Comparison of ENCODE assay signal across 20 cellular contexts in genomic region chr3:105284876-105285275, GRCh38.
DNase-seq lines count a peak whose midpoint lies in the region; ATAC-seq and TF ChIP-seq lines count a peak whose summit lies in the region.
"Had no signal": no experiment of that assay in that cellular context is flagged by ENCODE, and none has a peak within 500 bp of the region (broad histone marks: within the 10 kb centered on the region; RNA-seq: fewer than 3 reads in every experiment).

No MANE protein-coding gene starts in this region.

- no peaks in the 10 kb centered on the region for H3K36me3 Mint-ChIP-seq in MCF 10A (ENCODE audit: insufficient read depth, unreplicated experiment)
- H3K36me3 Mint-ChIP-seq: CD14-positive monocyte had no signal

- peaks cover 4% of the 10 kb centered on the region for H3K4me1 Mint-ChIP-seq in MCF 10A (ENCODE audit: insufficient read depth, unreplicated experiment)
- H3K4me1 Mint-ChIP-seq: B cell, CD14-positive monocyte had no signal

- H3K79me2 ChIP-seq in mammary epithelial cell (ENCODE audit: insufficient read depth, low read length) (no peaks in the 10 kb centered on the region), PC-3 (ENCODE audit: low read length) (no peaks in the 10 kb centered on the region)

- no peaks in the 10 kb centered on the region for H3K9me2 ChIP-seq in PC-3 (replicated peaks; ENCODE audit: low read length)

- no peaks in the 10 kb centered on the region for H3F3A ChIP-seq in PC-3 (ENCODE audit: low read length, unreplicated experiment)

- no peaks in the 10 kb centered on the region for H3K4me1 ChIP-seq in mammary epithelial cell (ENCODE audit: insufficient read depth, low read length)
- 0 out of 2 replicates have a peak, but pooled peaks cover 6% of the 10 kb centered on the region for H3K4me1 ChIP-seq in PC-3 (ENCODE audit: insufficient read depth, low read length)
- H3K4me1 ChIP-seq: HAP-1 had no signal

- POLR2A ChIA-PET in MCF 10A (lab: Yijun Ruan, JAX) (no interaction called here), PC-3 (lab: Charles Lee; ENCODE audit: unreplicated experiment) (no interaction called here)

- intact Hi-C loops in mammary epithelial cell (cut with micrococcal nuclease) = no loop called here
- intact Hi-C loops in MCF 10A (cut with micrococcal nuclease) = no loop called here
- intact Hi-C loops in PC-3 (cut with micrococcal nuclease) = no loop called here

- no peak overlapping the region for H3K27ac Mint-ChIP-seq in MCF 10A (ENCODE audit: low read depth, unreplicated experiment)
- H3K27ac Mint-ChIP-seq: B cell, CD14-positive monocyte had no signal

- H3K27ac ChIP-seq in mammary epithelial cell (ENCODE audit: insufficient read depth, low read depth, low read length) (no peak overlapping the region), PC-3 (ENCODE audit: low read length) (no peak overlapping the region)

- no peaks in the 10 kb centered on the region for H3K9me3 ChIP-seq in mammary epithelial cell (replicated peaks; ENCODE audit: insufficient read depth, low read length)
- H3K9me3 ChIP-seq in PC-3 (ENCODE audit: low read length) = no peaks in the 10 kb centered on the region
- H3K9me3 ChIP-seq: HAP-1 had no signal

- dilution Hi-C loops in mammary epithelial cell (cut with HindIII; ENCODE audit: low sequenced_read_pairs) = no loop called here

- WGBS in mammary epithelial cell (ENCODE audit: low coverage, missing lambda C conversion rate) = 41% methylated on average over 2 of the region's 2 CpGs

- H3K4me2 ChIP-seq in mammary epithelial cell (ENCODE audit: insufficient read depth, low read depth, low read length) (no peak overlapping the region), PC-3 (ENCODE audit: low read length) (no peak overlapping the region)

- H3K9ac ChIP-seq in mammary epithelial cell (ENCODE audit: insufficient read depth, low read length) (no peak overlapping the region), PC-3 (ENCODE audit: low read length) (no peak overlapping the region)

- H3K27me3 Mint-ChIP-seq in MCF 10A (ENCODE audit: insufficient read depth, unreplicated experiment) = no peaks in the 10 kb centered on the region
- H3K27me3 Mint-ChIP-seq: B cell had no signal

- H3K4me3 ChIP-seq in mammary epithelial cell (replicated peaks in 1 of 3; ENCODE audit: insufficient read depth in 1 of 3, low read depth in 2 of 3, low read length in 3 of 3) (no peak overlapping the region), PC-3 (ENCODE audit: low read length) (no peak overlapping the region)
- H3K4me3 ChIP-seq: HAP-1 had no signal

- CTCF ChIA-PET in mammary epithelial cell (lab: Charles Lee; ENCODE audit: low non-redundant PET) = interaction anchor here (0.6 kb wide), 1 partner anchor 692 kb away, joined by 4 read pairs; no protein-coding TSS in a partner anchor
- CTCF ChIA-PET in MCF 10A (lab: Yijun Ruan, JAX) = no interaction called here
- CTCF ChIA-PET in PC-3 (lab: Charles Lee) = no interaction called here

- H3K4me3 Mint-ChIP-seq in MCF 10A (ENCODE audit: unreplicated experiment) = no peak overlapping the region
- H3K4me3 Mint-ChIP-seq: B cell, CD14-positive monocyte had no signal

- H4K20me1 ChIP-seq in mammary epithelial cell (ENCODE audit: insufficient read depth, low read length) (no peaks in the 10 kb centered on the region), PC-3 (ENCODE audit: low read length) (no peaks in the 10 kb centered on the region)

- no peak for ATAC-seq in PC-3
- ATAC-seq in GM18867 (IDR thresholded peaks at IDR 0.05; ENCODE audit: unreplicated experiment) = no peak

- TF ChIP-seq CTCF in mammary epithelial cell (conservative IDR thresholded peaks at IDR 0.05 in 1 of 2, IDR thresholded peaks at IDR 0.05 in 1 of 2; ENCODE audit: extremely low read depth in 1 of 2, insufficient read depth in 1 of 2, low read depth in 1 of 2, low read length in 2 of 2) = no peak
- TF ChIP-seq CTCF in MCF 10A (IDR thresholded peaks at IDR 0.05; ENCODE audit: unreplicated experiment) = no peak
- TF ChIP-seq CTCF in PC-3 (conservative IDR thresholded peaks at IDR 0.05; ENCODE audit: low read depth, low read length) = no peak

- no TSS peak for BruUV-seq in mammary epithelial cell (replicated peaks; lab: Mats Ljungman, UMichigan)
- no TSS peak for BruUV-seq in MCF 10A (replicated peaks; lab: Mats Ljungman, UMichigan)
- BruUV-seq in PC-3 (replicated peaks; lab: Mats Ljungman, UMichigan) = no TSS peak

- no peak overlapping the region for H2AFZ ChIP-seq in mammary epithelial cell (ENCODE audit: low read depth, low read length)
- H2AFZ ChIP-seq in PC-3 (ENCODE audit: low read length) = no peak overlapping the region

- peaks cover 2% of the 10 kb centered on the region for H3K27me3 ChIP-seq in mammary epithelial cell (ENCODE audit: insufficient read depth, low read length)
- no peaks in the 10 kb centered on the region for H3K27me3 ChIP-seq in PC-3 (ENCODE audit: low read length)

- DNase-seq in mammary epithelial cell = peak; percentile 50
- DNase-seq in MCF 10A (ENCODE audit: unreplicated experiment) = no peak
- peak; percentile 41 for DNase-seq in PC-3
- peak; percentile 8 for DNase-seq in fibroblast of peridontal ligament (ENCODE audit: extremely low read depth)
- no peak for DNase-seq in NCI-H128 (lab: John Stamatoyannopoulos, UW; ENCODE audit: unreplicated experiment)
- DNase-seq in activated CD4-positive, alpha-beta T cell treated with anti-CD3 and anti-CD28 coated beads for 1 hour = no peak
- DNase-seq: 8988T, MM.1S, NCI-H1048, NCI-H1436, NCI-H187 treated with DMSO at 0.1 percent for 48 hours, NCI-H2107, NCI-H446 treated with DMSO at 0.1 percent for 48 hours, NCI-H526 treated with DMSO at 0.1 percent for 48 hours, OCI-M1, SHP77 had no signal

- H3K9me3 Mint-ChIP-seq in MCF 10A (ENCODE audit: unreplicated experiment) = no peaks in the 10 kb centered on the region

- in situ Hi-C loops in mammary epithelial cell (cut with MboI; ENCODE audit: low sequenced_read_pairs in 2 of 2) = no loop called here

- H3K36me3 ChIP-seq in mammary epithelial cell (ENCODE audit: insufficient read depth, low read length) = no peaks in the 10 kb centered on the region
- no peaks in the 10 kb centered on the region for H3K36me3 ChIP-seq in PC-3 (ENCODE audit: low read depth, low read length)
- H3K36me3 ChIP-seq: HAP-1 had no signal

Comparison
In these comparisons a context has a peak if more than half of its experiments do, and no peak if none do; other contexts are left out.
1. DNase-seq: peak in mammary epithelial cell (single experiment), PC-3 (single experiment) and fibroblast of peridontal ligament (single experiment); none in MCF 10A (single experiment), NCI-H128 (single experiment) and activated CD4-positive, alpha-beta T cell treated with anti-CD3 and anti-CD28 coated beads for 1 hour (single experiment).